In genomic region chr2:238947920-238948710, GRCh38 we compare ENCODE assay signal across 9 cellular contexts.
DNase-seq lines count a peak whose midpoint lies in the region; FAIRE-seq and TF ChIP-seq lines count a peak whose summit lies in the region.
"Had no signal": no experiment of that assay in that cellular context is flagged by ENCODE, and none has a peak within 500 bp of the region (broad histone marks: within the 10 kb centered on the region; RNA-seq: fewer than 3 reads in every experiment).

No MANE protein-coding gene starts in this region.

- H3K4me3 Mint-ChIP-seq in astrocyte (ENCODE audit: unreplicated experiment) = no peak overlapping the region
- H3K4me3 Mint-ChIP-seq in T-helper 2 cell treated with Interferon-gamma antibody and Interleukin-4, amounts not matched to agents 5 μg/mL and 100 μg/mL, for 36 hours = no peak overlapping the region

- peaks cover 18% of the 10 kb centered on the region for H3K4me1 Mint-ChIP-seq in astrocyte (ENCODE audit: low read depth, unreplicated experiment)
- H3K4me1 Mint-ChIP-seq in T-helper 2 cell treated with Interferon-gamma antibody and Interleukin-4, amounts not matched to agents 5 μg/mL and 100 μg/mL, for 36 hours (ENCODE audit: low read depth) = peaks cover 7% of the 10 kb centered on the region

- H3K9me3 ChIP-seq in astrocyte (ENCODE audit: insufficient read depth, low read depth, low read length) = peaks cover 2% of the 10 kb centered on the region

- H3K36me3 Mint-ChIP-seq in astrocyte (ENCODE audit: low read depth, unreplicated experiment) = no peaks in the 10 kb centered on the region
- H3K36me3 Mint-ChIP-seq in T-helper 2 cell treated with Interferon-gamma antibody and Interleukin-4, amounts not matched to agents 5 μg/mL and 100 μg/mL, for 36 hours (ENCODE audit: low read depth) = no peaks in the 10 kb centered on the region

- peak overlapping the region; percentile 35 for H3K27ac Mint-ChIP-seq in astrocyte (ENCODE audit: unreplicated experiment)
- no peak overlapping the region for H3K27ac Mint-ChIP-seq in T-helper 2 cell treated with Interferon-gamma antibody and Interleukin-4, amounts not matched to agents 5 μg/mL and 100 μg/mL, for 36 hours

- H2AFZ ChIP-seq in astrocyte (ENCODE audit: low read depth, low read length) = no peak overlapping the region

- H3K36me3 ChIP-seq in astrocyte (ENCODE audit: insufficient read depth, low read length) = no peaks in the 10 kb centered on the region
- no peaks in the 10 kb centered on the region for H3K36me3 ChIP-seq in kidney epithelial cell (ENCODE audit: control insufficient read depth, insufficient read depth, low read length)

- peak; percentile 100 for FAIRE-seq in astrocyte (lab: Jason Lieb, UNC)

- peak overlapping the region; percentile 76 for H3K27ac ChIP-seq in astrocyte (ENCODE audit: low read depth, low read length)

- H3K4me1 ChIP-seq in astrocyte (ENCODE audit: insufficient read depth, low read length) = peaks cover 30% of the 10 kb centered on the region

- H3K27me3 ChIP-seq in astrocyte (ENCODE audit: insufficient read depth, low read length) = no peaks in the 10 kb centered on the region
- no peaks in the 10 kb centered on the region for H3K27me3 ChIP-seq in kidney epithelial cell (ENCODE audit: control insufficient read depth, insufficient read depth, low read length)

- DNase-seq in AG08395 (ENCODE audit: low spot score) = peak; percentile 92
- DNase-seq in LHCN-M2 (ENCODE audit: low read depth) = peak; percentile 95
- DNase-seq in astrocyte (ENCODE audit: low read depth) = peak; percentile 97
- peak; percentile 82 for DNase-seq in kidney epithelial cell (ENCODE audit: low read depth)
- DNase-seq in GM20000 (ENCODE audit: low spot score) = no peak
- no peak for DNase-seq in T-helper 2 cell treated with Interferon-gamma antibody and Interleukin-4, amounts not matched to agents 5 μg/mL and 100 μg/mL, for 36 hours (ENCODE audit: low spot score)
- no peak for DNase-seq in DMS114 treated with DMSO at 0.1 percent for 48 hours (lab: John Stamatoyannopoulos, UW; ENCODE audit: unreplicated experiment)
- no peak for DNase-seq in C1 segment of cervical spinal cord (lab: John Stamatoyannopoulos, UW)
- DNase-seq: stimulated activated CD4-positive, alpha-beta T cell treated with anti-CD3 and anti-CD28 coated beads, Interleukin-12 subunit alpha, Interleukin-12 subunit beta, amount 100 ng/mL, for 4 hours had no signal

- no peaks in the 10 kb centered on the region for H4K20me1 ChIP-seq in astrocyte (ENCODE audit: insufficient read depth, low read length)

- no peak for TF ChIP-seq CTCF in astrocyte (IDR thresholded peaks at IDR 0.05; ENCODE audit: insufficient read depth, low read depth, low read length)
- no peak for TF ChIP-seq CTCF in kidney epithelial cell (IDR thresholded peaks at IDR 0.05; ENCODE audit: insufficient read depth, low read length, poor library complexity, severe bottlenecking)
- no peak for TF ChIP-seq CTCF in GM20000 (IDR thresholded peaks at IDR 0.05; ENCODE audit: extremely low read depth, missing control alignments)

- H3K27me3 Mint-ChIP-seq in astrocyte (ENCODE audit: low read depth, unreplicated experiment) = peaks cover 4% of the 10 kb centered on the region
- H3K27me3 Mint-ChIP-seq in T-helper 2 cell treated with Interferon-gamma antibody and Interleukin-4, amounts not matched to agents 5 μg/mL and 100 μg/mL, for 36 hours (ENCODE audit: low read depth) = peaks cover 5% of the 10 kb centered on the region

- H3K9ac ChIP-seq in astrocyte (ENCODE audit: low read length) = peak overlapping the region; percentile 49

- H3K9me3 Mint-ChIP-seq in astrocyte (ENCODE audit: unreplicated experiment) = peaks cover 4% of the 10 kb centered on the region
- no peaks in the 10 kb centered on the region for H3K9me3 Mint-ChIP-seq in T-helper 2 cell treated with Interferon-gamma antibody and Interleukin-4, amounts not matched to agents 5 μg/mL and 100 μg/mL, for 36 hours

- no peaks in the 10 kb centered on the region for H3K79me2 ChIP-seq in astrocyte (ENCODE audit: insufficient read depth, low read length)

- H3K4me3 ChIP-seq in astrocyte (ENCODE audit: insufficient read depth, low read depth, low read length) (no peak overlapping the region), kidney epithelial cell (ENCODE audit: low read depth, low read length) (no peak overlapping the region)

- H3K4me2 ChIP-seq in astrocyte (ENCODE audit: low read length) = peak overlapping the region; percentile 65

Comparison
In these comparisons a context has a peak if more than half of its experiments do, and no peak if none do; other contexts are left out.
1. DNase-seq: peak in AG08395 (single experiment), LHCN-M2 (single experiment), astrocyte (single experiment) and kidney epithelial cell (single experiment); none in GM20000 (single experiment), T-helper 2 cell treated with Interferon-gamma antibody and Interleukin-4, amounts not matched to agents 5 μg/mL and 100 μg/mL, for 36 hours (single experiment), DMS114 treated with DMSO at 0.1 percent for 48 hours (single experiment) and C1 segment of cervical spinal cord (0 of 14).